Comparison of ENCODE assay signal across 1 cellular context in genomic region chr1:226656601-226657277, GRCh38.
TF ChIP-seq lines count a peak whose summit lies in the region.

No MANE protein-coding gene starts in this region.

TF ChIP-seq in GM23338, 12 proteins besides CTCF, POLR2A, EP300 and RAD21 (continued from another document):
- TF ChIP-seq JUNB (IDR thresholded peaks at IDR 0.05; ENCODE audit: unreplicated experiment), result no peak
